ENCODE assay signal across 13 cellular contexts in genomic region chr18:50424877-50425690, GRCh38. TPM values are rescaled to one million over a fixed set of nuclear protein-coding genes. Genes with fewer than 3 reads are reported as not detected.
DNase-seq lines count a peak whose midpoint lies in the region; FAIRE-seq and TF ChIP-seq lines count a peak whose summit lies in the region.
"Had no signal": no experiment of that assay in that cellular context is flagged by ENCODE, and none has a peak within 500 bp of the region (broad histone marks: within the 10 kb centered on the region; RNA-seq: fewer than 3 reads in every experiment).

No MANE protein-coding gene starts in this region.

- CTCF ChIA-PET in HEK293 (lab: Yijun Ruan, JAX) = no interaction called here

- H3K4me3 ChIP-seq in HEK293 (ENCODE audit: low read depth, low read length) (no peak overlapping the region), fibroblast of mammary gland (ENCODE audit: control insufficient read depth, low read depth, low read length) (no peak overlapping the region)
- H3K4me3 ChIP-seq: thoracic aorta had no signal

- no peaks in the 10 kb centered on the region for H3K4me1 Mint-ChIP-seq in activated T-helper 1 cell treated with anti-CD3 and anti-CD28 coated beads, Interleukin-12 subunit alpha, Interleukin-12 subunit beta, Interleukin-2, Interleukin-4 antibody, amounts not matched to agents 30 ng/mL and 10 ng/mL and 1 ng/mL, durations not matched to agents 14 hours and 24 hours and 36 hours (ENCODE audit: low read depth)

- TF ChIP-seq CTCF in HEK293 (tag by site-specific recombination; IDR thresholded peaks at IDR 0.05) (no peak), fibroblast of mammary gland (conservative IDR thresholded peaks at IDR 0.05; ENCODE audit: control insufficient read depth, insufficient read depth, low read depth, low read length) (no peak)

- H3K4me1 ChIP-seq in HEK293 (ENCODE audit: control insufficient read depth, insufficient read depth, low read length) = no peaks in the 10 kb centered on the region

- peak; percentile 31 for DNase-seq in RCC 7860 (ENCODE audit: low spot score)
- peak; percentile 42 for DNase-seq in fibroblast of mammary gland (ENCODE audit: low read depth)
- peak; percentile 27 for DNase-seq in non-pigmented ciliary epithelial cell (ENCODE audit: low read depth)
- DNase-seq in NCI-H524 treated with DMSO at 0.1 percent for 48 hours (lab: John Stamatoyannopoulos, UW) = no peak
- no peak for DNase-seq in NCI-H510A treated with DMSO at 0.1 percent for 48 hours (lab: John Stamatoyannopoulos, UW)
- no peak for DNase-seq in activated effector memory CD4-positive, alpha-beta T cell treated with anti-CD3 and anti-CD28 coated beads, Interleukin-2, amount 50 U/mL, for 16 hours
- no peak for DNase-seq in activated T-helper 1 cell treated with anti-CD3 and anti-CD28 coated beads, Interleukin-12 subunit alpha, Interleukin-12 subunit beta, Interleukin-2, Interleukin-4 antibody, amounts not matched to agents 30 ng/mL and 10 ng/mL and 1 ng/mL, durations not matched to agents 14 hours and 24 hours and 36 hours (ENCODE audit: low spot score)
- DNase-seq: activated CD4-positive, alpha-beta T cell treated with anti-CD3 and anti-CD28 coated beads for 4 hours; activated naive CD4-positive, alpha-beta T cell treated with Interleukin-2 at 50 U/mL for 16 hours; SHP77 treated with DMSO at 0.1 percent for 48 hours had no signal

- no peaks in the 10 kb centered on the region for H3K36me3 Mint-ChIP-seq in activated T-helper 1 cell treated with anti-CD3 and anti-CD28 coated beads, Interleukin-12 subunit alpha, Interleukin-12 subunit beta, Interleukin-2, Interleukin-4 antibody, amounts not matched to agents 30 ng/mL and 10 ng/mL and 1 ng/mL, durations not matched to agents 14 hours and 24 hours and 36 hours (ENCODE audit: low read depth)

- H3K27ac Mint-ChIP-seq in activated T-helper 1 cell treated with anti-CD3 and anti-CD28 coated beads, Interleukin-12 subunit alpha, Interleukin-12 subunit beta, Interleukin-2, Interleukin-4 antibody, amounts not matched to agents 30 ng/mL and 10 ng/mL and 1 ng/mL, durations not matched to agents 14 hours and 24 hours and 36 hours = no peak overlapping the region

- no peaks in the 10 kb centered on the region for H3K9me3 ChIP-seq in HEK293 (ENCODE audit: control insufficient read depth, insufficient read depth, low read depth, low read length)
- H3K9me3 ChIP-seq: thoracic aorta had no signal

- H3K4me3 Mint-ChIP-seq in activated T-helper 1 cell treated with anti-CD3 and anti-CD28 coated beads, Interleukin-12 subunit alpha, Interleukin-12 subunit beta, Interleukin-2, Interleukin-4 antibody, amounts not matched to agents 30 ng/mL and 10 ng/mL and 1 ng/mL, durations not matched to agents 14 hours and 24 hours and 36 hours = no peak overlapping the region

- intact Hi-C loops in activated T-helper 1 cell treated with anti-CD3 and anti-CD28 coated beads, Interleukin-12 subunit alpha, Interleukin-12 subunit beta, Interleukin-2, Interleukin-4 antibody, amounts not matched to agents 30 ng/mL and 10 ng/mL and 1 ng/mL, durations not matched to agents 14 hours and 24 hours and 36 hours (cut with micrococcal nuclease) = loop anchor here (5.0 kb wide), 1 partner anchor 208 kb away; no protein-coding TSS in a partner anchor

- POLR2A ChIA-PET in HEK293 (lab: Yijun Ruan, JAX) = no interaction called here

- H3K27me3 Mint-ChIP-seq in activated T-helper 1 cell treated with anti-CD3 and anti-CD28 coated beads, Interleukin-12 subunit alpha, Interleukin-12 subunit beta, Interleukin-2, Interleukin-4 antibody, amounts not matched to agents 30 ng/mL and 10 ng/mL and 1 ng/mL, durations not matched to agents 14 hours and 24 hours and 36 hours (ENCODE audit: insufficient read depth) = peaks cover 18% of the 10 kb centered on the region

- no peaks in the 10 kb centered on the region for H3K36me3 ChIP-seq in HEK293 (ENCODE audit: control insufficient read depth in 2 of 2, insufficient read depth in 1 of 2, low read length in 2 of 2)
- H3K36me3 ChIP-seq: thoracic aorta had no signal

- peaks cover 7% of the 10 kb centered on the region for H3K9me3 Mint-ChIP-seq in activated T-helper 1 cell treated with anti-CD3 and anti-CD28 coated beads, Interleukin-12 subunit alpha, Interleukin-12 subunit beta, Interleukin-2, Interleukin-4 antibody, amounts not matched to agents 30 ng/mL and 10 ng/mL and 1 ng/mL, durations not matched to agents 14 hours and 24 hours and 36 hours

- H3K27ac ChIP-seq in HEK293 (ENCODE audit: extremely low read depth, low read depth, low read length) = no peak overlapping the region
- H3K27ac ChIP-seq: thoracic aorta had no signal

- no peak for FAIRE-seq in RCC 7860 (lab: Jason Lieb, UNC)
- FAIRE-seq: islet of Langerhans had no signal

TF ChIP-seq in HEK293, 187 proteins besides CTCF, POLR2A, EP300 and RAD21 (continues in another document):
- TF ChIP-seq, protein P1, sequence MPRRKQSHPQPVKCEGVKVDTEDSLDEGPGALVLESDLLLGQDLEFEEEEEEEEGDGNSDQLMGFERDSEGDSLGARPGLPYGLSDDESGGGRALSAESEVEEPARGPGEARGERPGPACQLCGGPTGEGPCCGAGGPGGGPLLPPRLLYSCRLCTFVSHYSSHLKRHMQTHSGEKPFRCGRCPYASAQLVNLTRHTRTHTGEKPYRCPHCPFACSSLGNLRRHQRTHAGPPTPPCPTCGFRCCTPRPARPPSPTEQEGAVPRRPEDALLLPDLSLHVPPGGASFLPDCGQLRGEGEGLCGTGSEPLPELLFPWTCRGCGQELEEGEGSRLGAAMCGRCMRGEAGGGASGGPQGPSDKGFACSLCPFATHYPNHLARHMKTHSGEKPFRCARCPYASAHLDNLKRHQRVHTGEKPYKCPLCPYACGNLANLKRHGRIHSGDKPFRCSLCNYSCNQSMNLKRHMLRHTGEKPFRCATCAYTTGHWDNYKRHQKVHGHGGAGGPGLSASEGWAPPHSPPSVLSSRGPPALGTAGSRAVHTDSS (tag by site-specific recombination; IDR thresholded peaks at IDR 0.05) = no peak
- TF ChIP-seq ZNF175 (tag by site-specific recombination; IDR thresholded peaks at IDR 0.05) = no peak
- TF ChIP-seq ZNF280D (tag by site-specific recombination; IDR thresholded peaks at IDR 0.05) = peak; percentile 89
- TF ChIP-seq GLI2 (tag by site-specific recombination; IDR thresholded peaks at IDR 0.05; ENCODE audit: borderline replicate concordance, low read depth) = no peak
- peak; percentile 54; the same call in 1 of the 2 replicates for TF ChIP-seq ZNF626 (tag by site-specific recombination; IDR thresholded peaks at IDR 0.05)
- TF ChIP-seq ZNF174 (tag by site-specific recombination; IDR thresholded peaks at IDR 0.05) = no peak
- TF ChIP-seq ZNF140 (tag by site-specific recombination; IDR thresholded peaks at IDR 0.05) = no peak
- TF ChIP-seq ZXDB (tag by site-specific recombination; IDR thresholded peaks at IDR 0.05) = 0 out of 2 replicates have a peak, but pooled peaks have one; percentile 21
- TF ChIP-seq TRIM28 (IDR thresholded peaks at IDR 0.05; ENCODE audit: borderline replicate concordance, low read length) = peak; percentile 98; the same call in 1 of the 2 replicates
- no peak for TF ChIP-seq ZNF791 (tag by site-specific recombination; IDR thresholded peaks at IDR 0.05)
- TF ChIP-seq ZNF670 (tag by site-specific recombination; IDR thresholded peaks at IDR 0.05; ENCODE audit: low read depth) = no peak

RNA-seq across cellular contexts. Expression of gene SKA1, which starts 50.2 kb away (rescaled TPM):
- total RNA-seq in activated T-helper 1 cell treated with anti-CD3 and anti-CD28 coated beads, Interleukin-12 subunit alpha, Interleukin-12 subunit beta, Interleukin-2, Interleukin-4 antibody, amounts not matched to agents 30 ng/mL and 10 ng/mL and 1 ng/mL, durations not matched to agents 14 hours and 24 hours and 36 hours = 20.7 and 23.3 TPM in 2 replicates
- total RNA-seq: thoracic aorta had no signal

Comparison
In these comparisons a context has a peak if more than half of its experiments do, and no peak if none do; other contexts are left out.
1. DNase-seq: peak in RCC 7860 (single experiment), fibroblast of mammary gland (single experiment) and non-pigmented ciliary epithelial cell (single experiment); none in NCI-H524 treated with DMSO at 0.1 percent for 48 hours (single experiment), NCI-H510A treated with DMSO at 0.1 percent for 48 hours (single experiment), activated effector memory CD4-positive, alpha-beta T cell treated with anti-CD3 and anti-CD28 coated beads, Interleukin-2, amount 50 U/mL, for 16 hours (single experiment) and activated T-helper 1 cell treated with anti-CD3 and anti-CD28 coated beads, Interleukin-12 subunit alpha, Interleukin-12 subunit beta, Interleukin-2, Interleukin-4 antibody, amounts not matched to agents 30 ng/mL and 10 ng/mL and 1 ng/mL, durations not matched to agents 14 hours and 24 hours and 36 hours (single experiment).